Comparison of ENCODE assay signal across 23 cellular contexts in the genomic region with DNA sequence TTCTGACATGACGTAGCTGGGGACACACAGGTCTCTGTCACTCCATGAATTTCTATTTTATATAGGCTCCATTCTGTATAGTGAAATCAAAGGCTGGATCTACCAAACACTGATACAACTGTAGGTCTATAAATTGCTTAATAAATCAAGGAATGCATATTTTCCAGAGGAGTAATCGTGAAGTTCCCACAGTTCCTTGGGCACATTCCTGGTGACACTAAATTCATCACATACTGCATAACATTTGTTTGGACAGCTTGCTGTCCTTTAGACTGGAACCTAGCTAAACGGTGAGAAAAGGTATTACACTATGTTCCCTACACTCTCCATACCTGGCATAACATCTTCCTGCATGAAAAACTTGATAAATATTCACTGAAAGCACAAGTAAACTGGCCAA.
"Had no signal": no experiment of that assay in that cellular context is flagged by ENCODE, and none has a peak within 500 bp of the region (broad histone marks: within the 10 kb centered on the region; RNA-seq: fewer than 3 reads in every experiment).

No MANE protein-coding gene starts in this region.

- ATAC-seq: activated CD8-positive, alpha-beta memory T cell treated with anti-CD3 and anti-CD28 coated beads, Interleukin-2, amount 10 ng/mL, durations not matched to agents 7 days and 5 days; activated naive CD4-positive, alpha-beta T cell treated with anti-CD3 and anti-CD28 coated beads, Interleukin-2, amount 50 U/mL, for 72 hours; activated naive CD8-positive, alpha-beta T cell treated with anti-CD3 and anti-CD28 coated beads, Interleukin-2, amount 50 U/mL, for 24 hours; T-helper 17 cell; WTC11 had no signal

- H3K4me3 ChIP-seq: MG63, PC-9 had no signal

- H2AFZ ChIP-seq: PC-9 had no signal

- H3K27me3 ChIP-seq: MG63 had no signal

- H3K27ac ChIP-seq: PC-9 had no signal

- H3K4me2 ChIP-seq: PC-9 had no signal

- DNase-seq: activated CD4-positive, alpha-beta T cell treated with anti-CD3 and anti-CD28 coated beads for 1 hour; activated CD4-positive, alpha-beta T cell treated with anti-CD3 and anti-CD28 coated beads, Interleukin-2, amount 10 ng/mL, durations not matched to agents 24 days and 14 days; activated CD4-positive, alpha-beta T cell treated with anti-CD3 and anti-CD28 coated beads, Interleukin-2, amount 50 U/mL, for 48 hours; activated CD8-positive, alpha-beta memory T cell treated with anti-CD3 and anti-CD28 coated beads, Interleukin-2, amount 10 ng/mL, durations not matched to agents 7 days and 5 days; activated effector memory CD4-positive, alpha-beta T cell treated with anti-CD3 and anti-CD28 coated beads, Interleukin-2, amount 50 U/mL, for 16 hours; activated naive CD4-positive, alpha-beta T cell treated with Interleukin-2 at 50 U/mL for 16 hours; activated naive CD8-positive, alpha-beta T cell treated with anti-CD3 and anti-CD28 coated beads, Interleukin-2, amount 50 U/mL, for 24 hours; activated T-cell treated with anti-CD3 and anti-CD28 coated beads, Interleukin-2, amount 50 U/mL, for 24 hours; amniotic stem cell; MG63; MV-4-11; NCI-H1105; NCI-H1436; NCI-H1694 treated with DMSO at 0.1 percent for 48 hours; NCI-H2081 treated with DMSO at 0.1 percent for 48 hours; NCI-H446; NCI-H524; SHP77 treated with DMSO at 0.1 percent for 48 hours; T-helper 17 cell; T-helper 9 cell had no signal

- H3K9me3 ChIP-seq: MG63 had no signal
